In the genomic region with DNA sequence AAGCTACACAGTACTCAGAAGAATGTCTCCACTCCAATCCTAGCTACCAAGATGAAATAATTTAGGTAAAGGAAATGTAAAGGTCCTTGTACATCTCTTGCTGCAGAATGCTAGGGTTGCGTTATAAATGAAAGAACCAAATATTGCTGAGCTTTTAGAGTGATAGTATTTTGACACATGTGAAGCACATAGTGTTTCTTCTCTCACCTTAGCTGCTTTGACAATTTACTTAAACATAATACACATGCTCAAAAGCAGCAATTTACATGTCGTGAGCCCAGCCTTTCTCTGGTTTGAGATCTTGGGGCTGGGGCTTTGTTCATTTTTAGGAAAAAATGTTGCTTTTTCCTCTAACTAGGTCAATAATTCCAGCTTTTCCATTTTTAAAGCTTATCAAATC, we compare ENCODE assay signal across 20 cellular contexts.
DNase-seq lines count a peak whose midpoint lies in the region; ATAC-seq and TF ChIP-seq lines count a peak whose summit lies in the region.
"Had no signal": no experiment of that assay in that cellular context is flagged by ENCODE, and none has a peak within 500 bp of the region (broad histone marks: within the 10 kb centered on the region; RNA-seq: fewer than 3 reads in every experiment).

No MANE protein-coding gene starts in this region.

- intact Hi-C loops in lower lobe of right lung (cut with DNase I): no loop called here
- intact Hi-C loops in upper lobe of right lung (cut with DNase I): loop anchor here (10.0 kb wide), 1 partner anchor 254 kb away; no protein-coding TSS in a partner anchor

- H3K27me3 ChIP-seq in lower lobe of right lung (ENCODE audit: low read depth) (no peaks in the 10 kb centered on the region), upper lobe of right lung (no peaks in the 10 kb centered on the region)
- H3K27me3 ChIP-seq: BE2C had no signal

- ATAC-seq in lower lobe of right lung (no peak), upper lobe of right lung (no peak)
- ATAC-seq: PC-3 had no signal

- H3K27ac Mint-ChIP-seq in activated T-cell treated with anti-CD3 and anti-CD28 coated beads, Interleukin-2, amount 50 U/mL, for 24 hours: no peak overlapping the region
- H3K27ac Mint-ChIP-seq: CD4-positive, alpha-beta T cell had no signal

- H3K27ac ChIP-seq in lower lobe of right lung: peak overlapping the region; percentile 57
- peak overlapping the region; percentile 62 for H3K27ac ChIP-seq in upper lobe of right lung
- H3K27ac ChIP-seq: 22Rv1, RWPE1 had no signal

- H3K36me3 Mint-ChIP-seq in activated T-cell treated with anti-CD3 and anti-CD28 coated beads, Interleukin-2, amount 50 U/mL, for 24 hours (ENCODE audit: low read depth): no peaks in the 10 kb centered on the region

- H3K4me1 ChIP-seq in lower lobe of right lung: no peaks in the 10 kb centered on the region
- no peaks in the 10 kb centered on the region for H3K4me1 ChIP-seq in upper lobe of right lung

- H3K27me3 Mint-ChIP-seq in activated T-cell treated with anti-CD3 and anti-CD28 coated beads, Interleukin-2, amount 50 U/mL, for 24 hours: no peaks in the 10 kb centered on the region
- H3K27me3 Mint-ChIP-seq: CD4-positive, alpha-beta T cell had no signal

- H3K4me1 Mint-ChIP-seq in activated T-cell treated with anti-CD3 and anti-CD28 coated beads, Interleukin-2, amount 50 U/mL, for 24 hours (ENCODE audit: low read depth): no peaks in the 10 kb centered on the region

- DNase-seq in NCI-H2227 treated with DMSO at 0.1 percent for 48 hours (lab: John Stamatoyannopoulos, UW) (peak; percentile 16), NCI-H2227 (lab: John Stamatoyannopoulos, UW; ENCODE audit: unreplicated experiment) (no peak), lower lobe of right lung (no peak), pons (ENCODE audit: low spot score) (peak; percentile 32), upper lobe of right lung (no peak), DMS53 (lab: John Stamatoyannopoulos, UW) (no peak)
- no peak for DNase-seq in activated T-cell treated with anti-CD3 and anti-CD28 coated beads, Interleukin-2, amount 50 U/mL, for 24 hours
- DNase-seq in stimulated activated CD4-positive, alpha-beta T cell treated with anti-CD3 and anti-CD28 coated beads, Interleukin-2, amount 100 ng/mL, for 48 hours: no peak
- DNase-seq: BE2C; CD4-positive, alpha-beta T cell; IMR-90; Karpas-422; MM.1S; NCI-H1092 treated with DMSO at 0.1 percent for 48 hours; NCI-H1694; NCI-H446; PC-3 had no signal

- H3K36me3 ChIP-seq in lower lobe of right lung (no peaks in the 10 kb centered on the region), upper lobe of right lung (no peaks in the 10 kb centered on the region)
- H3K36me3 ChIP-seq: BE2C, HAP-1 had no signal

- TF ChIP-seq CTCF in lower lobe of right lung (IDR thresholded peaks at IDR 0.05) (no peak), upper lobe of right lung (IDR thresholded peaks at IDR 0.05) (no peak)

- no peak overlapping the region for H3K4me3 Mint-ChIP-seq in activated T-cell treated with anti-CD3 and anti-CD28 coated beads, Interleukin-2, amount 50 U/mL, for 24 hours
- H3K4me3 Mint-ChIP-seq: CD4-positive, alpha-beta T cell had no signal

- H3K4me3 ChIP-seq in lower lobe of right lung (no peak overlapping the region), upper lobe of right lung (no peak overlapping the region)
- H3K4me3 ChIP-seq: HAP-1 had no signal

- H3K9me3 Mint-ChIP-seq in activated T-cell treated with anti-CD3 and anti-CD28 coated beads, Interleukin-2, amount 50 U/mL, for 24 hours: no peaks in the 10 kb centered on the region
- H3K9me3 Mint-ChIP-seq: CD4-positive, alpha-beta T cell had no signal

- H3K9me3 ChIP-seq in lower lobe of right lung (no peaks in the 10 kb centered on the region), upper lobe of right lung (no peaks in the 10 kb centered on the region)
- H3K9me3 ChIP-seq: BE2C, HAP-1 had no signal

Comparison
In these comparisons a context has a peak if more than half of its experiments do, and no peak if none do; other contexts are left out.
1. DNase-seq: peak in NCI-H2227 treated with DMSO at 0.1 percent for 48 hours (single experiment) and pons (single experiment); none in NCI-H2227 (single experiment), lower lobe of right lung (single experiment), upper lobe of right lung (single experiment), activated T-cell treated with anti-CD3 and anti-CD28 coated beads, Interleukin-2, amount 50 U/mL, for 24 hours (single experiment), stimulated activated CD4-positive, alpha-beta T cell treated with anti-CD3 and anti-CD28 coated beads, Interleukin-2, amount 100 ng/mL, for 48 hours (0 of 2) and DMS53 (single experiment).